In genomic region chr1:89529196-89529595, GRCh38 we compare ENCODE assay signal across 19 cellular contexts. TPM values are rescaled to one million over a fixed set of nuclear protein-coding genes. Genes with fewer than 3 reads are reported as not detected.
DNase-seq lines count a peak whose midpoint lies in the region; ATAC-seq, FAIRE-seq and TF ChIP-seq lines count a peak whose summit lies in the region.
"Had no signal": no experiment of that assay in that cellular context is flagged by ENCODE, and none has a peak within 500 bp of the region (broad histone marks: within the 10 kb centered on the region; RNA-seq: fewer than 3 reads in every experiment).

No MANE protein-coding gene starts in this region.

- H3K4me3 Mint-ChIP-seq in activated CD4-positive, alpha-beta T cell treated with anti-CD3 and anti-CD28 coated beads, Interleukin-2, amount 10 ng/mL, durations not matched to agents 24 days and 14 days: peak overlapping the region; percentile 41

- H4K5ac ChIP-seq in H1 (ENCODE audit: insufficient read length, low read depth, low read length): no peak overlapping the region

- no peaks in the 10 kb centered on the region for H3K9me3 ChIP-seq in H1 (ENCODE audit: insufficient read depth in 2 of 2, low read depth in 1 of 2, low read length in 1 of 2)

- H3K23me2 ChIP-seq in H1 (ENCODE audit: low read depth, low read length): peaks cover 5% of the 10 kb centered on the region; the same call in 1 of the 2 replicates

- TF ChIP-seq EP300 in H1 (IDR thresholded peaks at IDR 0.05; ENCODE audit: borderline replicate concordance in 1 of 2, low read depth in 2 of 2, low read length in 2 of 2): no peak

- no peak overlapping the region for H3K14ac ChIP-seq in H1 (ENCODE audit: insufficient read length)

- H4K91ac ChIP-seq in H1 (replicated peaks; ENCODE audit: insufficient read length, low read length): no peak overlapping the region

- WGBS in H1 (ENCODE audit: extremely low coverage in 1 of 2, insufficient coverage in 1 of 2, insufficient read length in 1 of 2, insufficient replicate concordance in 2 of 2, low coverage in 1 of 2, low lambda C conversion rate in 2 of 2, missing lambda C conversion rate in 1 of 2), 2 experiments: 88% methylated on average over 2 of the region's 2 CpGs; no CpG with 5 or more reads in 1 of the 2 experiments

- no peak for TF ChIP-seq RAD21 in H1 (IDR thresholded peaks at IDR 0.05 in 1 of 2, conservative IDR thresholded peaks at IDR 0.05 in 1 of 2; ENCODE audit: low read depth in 2 of 2, low read length in 2 of 2)

- H2BK12ac ChIP-seq in H1 (ENCODE audit: low read depth, low read length): no peak overlapping the region

- no peak overlapping the region for H2BK20ac ChIP-seq in H1 (ENCODE audit: low read length)

- H3K36me3 Mint-ChIP-seq in activated CD4-positive, alpha-beta T cell treated with anti-CD3 and anti-CD28 coated beads, Interleukin-2, amount 10 ng/mL, durations not matched to agents 24 days and 14 days (ENCODE audit: low read depth): peaks cover 61% of the 10 kb centered on the region

- POLR2A ChIA-PET in H1 (lab: Charles Lee; ENCODE audit: partially characterized antibody): interaction anchor here (0.6 to 1.9 kb wide), 3 partner anchors 11 to 66 kb away, joined by 3 to 6 read pairs (median 4); no protein-coding TSS in a partner anchor

- H3K18ac ChIP-seq in H1 (ENCODE audit: extremely low read depth, low read length): no peak overlapping the region

- no peak overlapping the region for H2BK120ac ChIP-seq in H1 (replicated peaks; ENCODE audit: low read depth, low read length)

- no peaks in the 10 kb centered on the region; a peak in 1 of 8 replicates for H3K36me3 ChIP-seq in H1 (ENCODE audit: control insufficient read depth in 2 of 4, insufficient read depth in 4 of 4, low read length in 3 of 4)

- H3K4ac ChIP-seq in H1 (replicated peaks; ENCODE audit: insufficient read length, low read depth, low read length): no peak overlapping the region

- no peak overlapping the region for H2BK5ac ChIP-seq in H1 (ENCODE audit: low read depth, low read length)

- peaks cover 3 to 16% (median 6%) of the 10 kb centered on the region in 4 experiments for H3K4me1 ChIP-seq in H1 (replicated peaks in 1 of 4; ENCODE audit: control insufficient read depth in 3 of 4, insufficient read depth in 4 of 4, low read length in 3 of 4)

- H4K8ac ChIP-seq in H1 (ENCODE audit: extremely low read depth, insufficient read depth, low read length): no peak overlapping the region

- H3K56ac ChIP-seq in H1 (replicated peaks; ENCODE audit: insufficient read length, low read depth, low read length): no peak overlapping the region

- no peaks in the 10 kb centered on the region for H3K27me3 ChIP-seq in H1 (replicated peaks in 1 of 4; ENCODE audit: control insufficient read depth in 3 of 4, extremely low read depth in 1 of 4, insufficient read depth in 3 of 4, low read length in 3 of 4)

- no peak for DNase-seq in activated CD4-positive, alpha-beta T cell treated with anti-CD3 and anti-CD28 coated beads, Interleukin-2, amount 10 ng/mL, durations not matched to agents 24 days and 14 days
- no peak for DNase-seq in activated CD4-positive, alpha-beta T cell treated with anti-CD3 and anti-CD28 coated beads for 4 hours
- DNase-seq in AML-193 (lab: John Stamatoyannopoulos, UW) (peak; percentile 14 to 25), NOMO-1 treated with DMSO at 0.1 percent for 48 hours (lab: John Stamatoyannopoulos, UW; ENCODE audit: unreplicated experiment) (peak; percentile 27), H1 (ENCODE audit: low read depth in 1 of 2, low spot score in 2 of 2) (no peak)
- DNase-seq: DND-41, GOT3, KG1, NCI-H1092 treated with DMSO at 0.1 percent for 48 hours, NCI-H2081 treated with DMSO at 0.1 percent for 48 hours, NCI-H524, SHP77 treated with DMSO at 0.1 percent for 48 hours had no signal

- H2AFZ ChIP-seq in H1 (ENCODE audit: low read length): no peak overlapping the region

- no peak for FAIRE-seq in H1 (lab: Jason Lieb, UNC)
- FAIRE-seq: A204.1, G401.6, HTR-8/SVneo had no signal

- no peak overlapping the region for H2BK15ac ChIP-seq in H1 (ENCODE audit: low read length)

- H3K23ac ChIP-seq in H1 (ENCODE audit: insufficient read length): no peak overlapping the region

- H3K9me3 Mint-ChIP-seq in activated CD4-positive, alpha-beta T cell treated with anti-CD3 and anti-CD28 coated beads, Interleukin-2, amount 10 ng/mL, durations not matched to agents 24 days and 14 days: peaks cover 8% of the 10 kb centered on the region

- H3K9ac ChIP-seq in H1 (replicated peaks in 1 of 4; ENCODE audit: extremely low read depth in 1 of 4, low read depth in 3 of 4, low read length in 3 of 4): no peak overlapping the region

- H3K27ac ChIP-seq in H1 (ENCODE audit: low read depth, low read length): no peak overlapping the region
- H3K27ac ChIP-seq: C4-2B, HL-60 had no signal

- TF ChIP-seq CTCF in H1 (IDR thresholded peaks at IDR 0.05; ENCODE audit: control extremely low read depth in 1 of 3, insufficient read depth in 1 of 3, low read depth in 1 of 3, low read length in 3 of 3): no peak

- peaks cover 13 to 83% of the 10 kb centered on the region in 2 experiments for H3K79me2 ChIP-seq in H1 (ENCODE audit: control insufficient read depth in 1 of 2, insufficient read depth in 2 of 2, low read length in 2 of 2)

- peaks cover 7% of the 10 kb centered on the region for H3K79me1 ChIP-seq in H1 (ENCODE audit: low read depth, low read length)

- no peak overlapping the region for H3K4me3 ChIP-seq in H1 (ENCODE audit: extremely low read depth in 1 of 4, insufficient read depth in 2 of 4, low read depth in 3 of 4, low read length in 4 of 4)

- peaks cover 0 to 2% of the 10 kb centered on the region in 2 experiments for H4K20me1 ChIP-seq in H1 (replicated peaks in 1 of 2; ENCODE audit: control insufficient read depth in 1 of 2, insufficient read depth in 2 of 2, low read length in 2 of 2)

- ATAC-seq in GM21367 (IDR thresholded peaks at IDR 0.05; ENCODE audit: unreplicated experiment): no peak
- no peak for ATAC-seq in GM21381 (IDR thresholded peaks at IDR 0.05; ENCODE audit: unreplicated experiment)

- no peaks in the 10 kb centered on the region for H3K27me3 Mint-ChIP-seq in activated CD4-positive, alpha-beta T cell treated with anti-CD3 and anti-CD28 coated beads, Interleukin-2, amount 10 ng/mL, durations not matched to agents 24 days and 14 days

- H3K4me2 ChIP-seq in H1 (ENCODE audit: insufficient read depth in 1 of 2, low read depth in 2 of 2, low read length in 2 of 2): no peak overlapping the region

- CTCF ChIA-PET in H1 (lab: Charles Lee; ENCODE audit: partially characterized antibody): interaction anchor here (0.6 to 1.5 kb wide), 7 partner anchors 17 to 1469 kb away, joined by 3 to 6 read pairs (median 3); no protein-coding TSS in a partner anchor

- H3K4me1 Mint-ChIP-seq in activated CD4-positive, alpha-beta T cell treated with anti-CD3 and anti-CD28 coated beads, Interleukin-2, amount 10 ng/mL, durations not matched to agents 24 days and 14 days: peaks cover 46% of the 10 kb centered on the region

- intact Hi-C loops in activated CD4-positive, alpha-beta T cell treated with anti-CD3 and anti-CD28 coated beads, Interleukin-2, amount 10 ng/mL, durations not matched to agents 24 days and 14 days (cut with micrococcal nuclease): no loop called here

- no peak for TF ChIP-seq POLR2A in H1 (IDR thresholded peaks at IDR 0.05; ENCODE audit: control extremely low read depth in 1 of 2, low read depth in 2 of 2, low read length in 2 of 2)

- no peak overlapping the region for H2AK5ac ChIP-seq in H1 (ENCODE audit: low read depth, low read length)

- H3K27ac Mint-ChIP-seq in activated CD4-positive, alpha-beta T cell treated with anti-CD3 and anti-CD28 coated beads, Interleukin-2, amount 10 ng/mL, durations not matched to agents 24 days and 14 days: no peak overlapping the region

TF ChIP-seq in H1, 55 proteins besides CTCF, POLR2A, EP300 and RAD21:
- TF ChIP-seq MAFK (IDR thresholded peaks at IDR 0.05; ENCODE audit: low read depth, low read length): peak; percentile 28; the same call in 1 of the 2 replicates
- TF ChIP-seq, protein P1, sequence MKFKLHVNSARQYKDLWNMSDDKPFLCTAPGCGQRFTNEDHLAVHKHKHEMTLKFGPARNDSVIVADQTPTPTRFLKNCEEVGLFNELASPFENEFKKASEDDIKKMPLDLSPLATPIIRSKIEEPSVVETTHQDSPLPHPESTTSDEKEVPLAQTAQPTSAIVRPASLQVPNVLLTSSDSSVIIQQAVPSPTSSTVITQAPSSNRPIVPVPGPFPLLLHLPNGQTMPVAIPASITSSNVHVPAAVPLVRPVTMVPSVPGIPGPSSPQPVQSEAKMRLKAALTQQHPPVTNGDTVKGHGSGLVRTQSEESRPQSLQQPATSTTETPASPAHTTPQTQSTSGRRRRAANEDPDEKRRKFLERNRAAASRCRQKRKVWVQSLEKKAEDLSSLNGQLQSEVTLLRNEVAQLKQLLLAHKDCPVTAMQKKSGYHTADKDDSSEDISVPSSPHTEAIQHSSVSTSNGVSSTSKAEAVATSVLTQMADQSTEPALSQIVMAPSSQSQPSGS (IDR thresholded peaks at IDR 0.05; ENCODE audit: low read length): no peak
- TF ChIP-seq TEAD4 (IDR thresholded peaks at IDR 0.05; ENCODE audit: low read depth, low read length): no peak
TF ChIP-seq in H1: peak in this region for 1.

RNA-seq across cellular contexts. Expression of gene LRRC8B, which starts 4.6 kb away (rescaled TPM):
- 74.5 and 76.8 TPM in 2 replicates for total RNA-seq in activated CD4-positive, alpha-beta T cell treated with anti-CD3 and anti-CD28 coated beads, Interleukin-2, amount 10 ng/mL, durations not matched to agents 24 days and 14 days
- total RNA-seq in H1 (2021; fragmentation: NEBNext Ultra II Directional; extraction: Animal tissue kit (Norgen Biotek cat#: 25700)): 26.2 and 29.2 TPM in 2 replicates
- polyA plus RNA-seq in H1 (2011; rRNA removed): 18.4 and 18.8 TPM in 2 replicates
- 12.1 TPM for polyA plus RNA-seq in H1 (2011; cell fraction: cytosol; rRNA removed)
- polyA plus RNA-seq in H1 (2011; cell fraction: nucleus; rRNA removed): 17.4 TPM
- 7.6 to 13.2 TPM (median 10.3 TPM) in 4 replicates for polyA plus RNA-seq in H1 (2012, experiment 1 of 2)
- polyA plus RNA-seq in H1 (2012, experiment 2 of 2): 0.77 TPM
- polyA plus RNA-seq in H1 (2013, experiment 1 of 2): 18.9 TPM
- 20.1 TPM for polyA plus RNA-seq in H1 (2013, experiment 2 of 2)
- polyA minus RNA-seq in H1 (2011; rRNA and poly(A)+ RNA removed): 56.2 and 59.8 TPM in 2 replicates
- polyA minus RNA-seq in H1 (2011; cell fraction: cytosol; rRNA and poly(A)+ RNA removed): 22.2 TPM
- 37.3 TPM for polyA minus RNA-seq in H1 (2011; cell fraction: nucleus; rRNA and poly(A)+ RNA removed)

Comparison
In these comparisons a context has a peak if more than half of its experiments do, and no peak if none do; other contexts are left out.
1. DNase-seq: peak in AML-193 (2 of 2) and NOMO-1 treated with DMSO at 0.1 percent for 48 hours (single experiment); none in activated CD4-positive, alpha-beta T cell treated with anti-CD3 and anti-CD28 coated beads, Interleukin-2, amount 10 ng/mL, durations not matched to agents 24 days and 14 days (single experiment), activated CD4-positive, alpha-beta T cell treated with anti-CD3 and anti-CD28 coated beads for 4 hours (0 of 2) and H1 (0 of 2).